Comparison of ENCODE assay signal across 9 cellular contexts in the genomic region with DNA sequence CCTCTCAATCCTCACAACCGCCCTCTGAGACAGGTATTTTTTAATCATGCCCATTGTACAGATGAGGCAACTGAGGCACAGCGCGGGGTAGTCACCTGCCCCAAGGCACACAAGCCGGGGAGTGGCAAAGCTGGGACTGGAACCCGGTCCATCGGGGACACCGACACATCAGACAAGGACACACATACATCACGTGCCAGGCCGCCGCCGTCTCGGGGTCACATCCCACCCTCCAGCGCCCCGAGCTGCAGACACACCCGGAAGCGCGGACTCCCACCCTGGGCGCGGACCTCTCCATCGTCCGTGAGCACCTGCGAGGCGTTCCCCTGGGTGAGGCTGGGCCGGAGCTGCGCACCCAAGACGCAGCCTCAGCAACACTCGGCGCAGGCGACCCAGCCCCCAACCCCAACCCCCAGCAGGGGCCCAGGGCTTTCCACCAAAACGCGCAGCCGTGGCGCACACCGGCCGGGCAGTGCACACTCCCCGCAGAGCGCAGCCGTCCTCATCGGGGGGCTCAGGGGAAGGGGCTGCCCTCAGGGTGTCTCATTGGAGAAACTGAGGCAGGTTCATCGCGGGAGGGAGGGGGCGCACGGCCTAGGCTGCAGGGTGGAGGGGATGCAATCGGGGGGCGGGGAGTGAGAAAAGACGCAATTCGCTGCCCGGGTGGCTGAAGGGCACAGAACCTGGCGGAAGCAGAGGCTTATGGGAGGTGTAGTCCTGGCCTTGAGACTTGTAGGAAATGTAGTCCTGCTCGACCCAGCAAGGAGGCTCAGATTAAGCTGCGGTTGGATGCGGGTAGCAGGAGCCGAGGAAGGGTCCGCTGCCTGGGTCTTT. TPM values are rescaled to one million over a fixed set of nuclear protein-coding genes. Genes with fewer than 3 reads are reported as not detected.
A peak's percentile ranks its signal among the peaks of the same experiment; 100 is the strongest.
DNase-seq lines count a peak whose midpoint lies in the region; ATAC-seq and TF ChIP-seq lines count a peak whose summit lies in the region.
"Had no signal": no experiment of that assay in that cellular context is flagged by ENCODE, and none has a peak within 500 bp of the region (broad histone marks: within the 10 kb centered on the region; RNA-seq: fewer than 3 reads in every experiment).

No MANE protein-coding gene starts in this region.

- H3K36me3 Mint-ChIP-seq in stimulated activated naive CD8-positive, alpha-beta T cell treated with anti-CD3 and anti-CD28 coated beads, Interleukin-15, Interleukin-2, amounts not matched to agents 100 ng/mL and 50 ng/mL, for 24 hours (ENCODE audit: low read depth): no peaks in the 10 kb centered on the region

- peak overlapping the region; percentile 88 for H3K4me2 ChIP-seq in OCI-LY1 (ENCODE audit: low read length)

- intact Hi-C loops in esophagus squamous epithelium (cut with DNase I): no loop called here

- TF ChIP-seq POLR2A in esophagus squamous epithelium (IDR thresholded peaks at IDR 0.05): peak in 1 of 4 donors; percentile 18

- H3K4me1 Mint-ChIP-seq in stimulated activated naive CD8-positive, alpha-beta T cell treated with anti-CD3 and anti-CD28 coated beads, Interleukin-15, Interleukin-2, amounts not matched to agents 100 ng/mL and 50 ng/mL, for 24 hours (ENCODE audit: low read depth): peaks cover 16% of the 10 kb centered on the region

- H3K4me1 ChIP-seq in OCI-LY1 (ENCODE audit: insufficient read depth, low read length, severe bottlenecking) (peaks cover 24% of the 10 kb centered on the region), esophagus squamous epithelium (peaks cover 14 to 43% (median 17%) of the 10 kb centered on the region in 3 donors), muscle layer of duodenum (ENCODE audit: control insufficient read depth in 1 of 2, insufficient read depth in 2 of 2, low read length in 2 of 2) (peaks cover 0 to 10% of the 10 kb centered on the region in 2 donors)

- H3K4me3 Mint-ChIP-seq in stimulated activated naive CD8-positive, alpha-beta T cell treated with anti-CD3 and anti-CD28 coated beads, Interleukin-15, Interleukin-2, amounts not matched to agents 100 ng/mL and 50 ng/mL, for 24 hours: no peak overlapping the region

- peak overlapping the region; percentile 72 for H3K9ac ChIP-seq in OCI-LY1 (ENCODE audit: low read length)

- H3K9me3 Mint-ChIP-seq in stimulated activated naive CD8-positive, alpha-beta T cell treated with anti-CD3 and anti-CD28 coated beads, Interleukin-15, Interleukin-2, amounts not matched to agents 100 ng/mL and 50 ng/mL, for 24 hours: no peaks in the 10 kb centered on the region

- H3K9me2 ChIP-seq in OCI-LY1 (ENCODE audit: low read depth, low read length): no peaks in the 10 kb centered on the region

- H3F3A ChIP-seq in OCI-LY1 (ENCODE audit: insufficient read depth, low read length): no peaks in the 10 kb centered on the region

- H3K36me3 ChIP-seq in OCI-LY1 (ENCODE audit: insufficient read depth, low read length) (no peaks in the 10 kb centered on the region), esophagus squamous epithelium (no peaks in the 10 kb centered on the region), muscle layer of duodenum (ENCODE audit: control insufficient read depth in 1 of 2, insufficient read depth in 2 of 2, low read length in 2 of 2) (no peaks in the 10 kb centered on the region)

- peak; percentile 79 for DNase-seq in Daoy (ENCODE audit: low read depth)
- DNase-seq in HUDEP-2 (lab: John Stamatoyannopoulos, UW; ENCODE audit: unreplicated experiment in 76 of 76): peak in 51 of 76 experiments; percentile 16 to 69 (median 47)
- peak; percentile 63 for DNase-seq in activated T-cell treated with anti-CD3 and anti-CD28 coated beads for 4 hours
- no peak for DNase-seq in esophagus squamous epithelium (lab: John Stamatoyannopoulos, UW)

- ATAC-seq in GM18519 (IDR thresholded peaks at IDR 0.05; ENCODE audit: low FRiP score, unreplicated experiment): no peak

- no peaks in the 10 kb centered on the region for H3K27me3 Mint-ChIP-seq in stimulated activated naive CD8-positive, alpha-beta T cell treated with anti-CD3 and anti-CD28 coated beads, Interleukin-15, Interleukin-2, amounts not matched to agents 100 ng/mL and 50 ng/mL, for 24 hours

- no peaks in the 10 kb centered on the region; the same call in 1 of the 2 replicates for H3K27me3 ChIP-seq in OCI-LY1 (ENCODE audit: insufficient read depth, low read length)
- peaks cover 5 to 52% (median 11%) of the 10 kb centered on the region in 4 donors for H3K27me3 ChIP-seq in esophagus squamous epithelium
- peaks cover 20% of the 10 kb centered on the region for H3K27me3 ChIP-seq in muscle layer of duodenum (ENCODE audit: low read depth, low read length)

- 3 to 4% methylated on average over 8 to 15 of the region's 54 CpGs for WGBS in esophagus squamous epithelium, 2 donors

- H3K27ac ChIP-seq in OCI-LY1 (ENCODE audit: low read depth, low read length, poor library complexity, severe bottlenecking) (no peak overlapping the region), esophagus squamous epithelium (peak overlapping the region in 3 of 4 donors; percentile 15 to 45 (median 33)), muscle layer of duodenum (ENCODE audit: low read length) (no peak overlapping the region)

- peak overlapping the region; percentile 62 for H3K27ac Mint-ChIP-seq in stimulated activated naive CD8-positive, alpha-beta T cell treated with anti-CD3 and anti-CD28 coated beads, Interleukin-15, Interleukin-2, amounts not matched to agents 100 ng/mL and 50 ng/mL, for 24 hours

- no peaks in the 10 kb centered on the region for H3K9me3 ChIP-seq in OCI-LY1 (ENCODE audit: low read length)
- no peaks in the 10 kb centered on the region for H3K9me3 ChIP-seq in esophagus squamous epithelium
- H3K9me3 ChIP-seq in muscle layer of duodenum (ENCODE audit: control insufficient read depth in 1 of 2, low read length in 2 of 2): no peaks in the 10 kb centered on the region

- H2AFZ ChIP-seq in OCI-LY1 (ENCODE audit: low read length): peak overlapping the region; percentile 87

- TF ChIP-seq CTCF in OCI-LY1 (IDR thresholded peaks at IDR 0.05; ENCODE audit: low read length) (no peak), esophagus squamous epithelium (IDR thresholded peaks at IDR 0.05) (no peak)

- no peaks in the 10 kb centered on the region for H3K79me2 ChIP-seq in OCI-LY1 (ENCODE audit: insufficient read depth, low read length)

- H3K4me3 ChIP-seq in OCI-LY1 (ENCODE audit: low read depth, low read length, poor library complexity, severe bottlenecking) (peak overlapping the region; percentile 79), esophagus squamous epithelium (peak overlapping the region; percentile 60 to 75 (median 63)), muscle layer of duodenum (ENCODE audit: low read depth in 1 of 2, low read length in 2 of 2) (peak overlapping the region; percentile 33 to 71)

- no peaks in the 10 kb centered on the region for H4K20me1 ChIP-seq in OCI-LY1 (ENCODE audit: insufficient read depth, low read length)

RNA-seq across cellular contexts. Expression of gene LMTK3, which starts 1.9 kb away (rescaled TPM):
- total RNA-seq in Daoy (2014; rRNA removed; shearing (Covaris generic)): under 0.01 TPM in 1 of 2 replicates, not detected in the other
- total RNA-seq in esophagus squamous epithelium: 1 to 10 TPM; 2.1 to 7.8 (median 2.8) TPM
- total RNA-seq: glomerular endothelial cell had no signal

RNA-seq across cellular contexts. Expression of gene SULT2B1, which starts 38.5 kb away (rescaled TPM):
- not detected in 2 replicates for total RNA-seq in Daoy (2014; rRNA removed; shearing (Covaris generic))
- total RNA-seq in esophagus squamous epithelium: 100 to 1,000 TPM in 2 of 4 donors, 10 to 100 TPM in 2; 84.8 to 253 (median 150) TPM
- total RNA-seq: glomerular endothelial cell had no signal

RNA-seq across cellular contexts. Expression of gene CYTH2, which starts 44.3 kb away (rescaled TPM):
- total RNA-seq in Daoy (2014; rRNA removed; shearing (Covaris generic)): 43.3 and 93.8 TPM in 2 replicates
- 100 to 1,000 TPM in 1 of 4 donors, 10 to 100 TPM in 3; 40.8 to 101 (median 47.8) TPM for total RNA-seq in esophagus squamous epithelium

RNA-seq across cellular contexts. Expression of gene KCNJ14, which starts 58.1 kb away (rescaled TPM):
- total RNA-seq in Daoy (2014; rRNA removed; shearing (Covaris generic)): 1.8 and 3.8 TPM in 2 replicates
- total RNA-seq in esophagus squamous epithelium: 1 to 10 TPM in 1 of 4 donors, under 1 TPM in 3; 0.57 to 1.3 (median 0.92) TPM

Comparison
In these comparisons a context has a peak if more than half of its experiments do, and no peak if none do; other contexts are left out.
1. H3K27ac ChIP-seq: peak in esophagus squamous epithelium (3 of 4); none in OCI-LY1 (single experiment) and muscle layer of duodenum (single experiment).
2. RNA of gene SULT2B1, which starts 38.5 kb away (total RNA-seq): 84.8 to 253 TPM in esophagus squamous epithelium; not detected in Daoy; every median in the first group is over 10 times any median in the second.
3. Peak in every context shown above with its lines, with median percentiles within 50 percentile points of each other: H3K4me3 ChIP-seq.